In the genomic region with DNA sequence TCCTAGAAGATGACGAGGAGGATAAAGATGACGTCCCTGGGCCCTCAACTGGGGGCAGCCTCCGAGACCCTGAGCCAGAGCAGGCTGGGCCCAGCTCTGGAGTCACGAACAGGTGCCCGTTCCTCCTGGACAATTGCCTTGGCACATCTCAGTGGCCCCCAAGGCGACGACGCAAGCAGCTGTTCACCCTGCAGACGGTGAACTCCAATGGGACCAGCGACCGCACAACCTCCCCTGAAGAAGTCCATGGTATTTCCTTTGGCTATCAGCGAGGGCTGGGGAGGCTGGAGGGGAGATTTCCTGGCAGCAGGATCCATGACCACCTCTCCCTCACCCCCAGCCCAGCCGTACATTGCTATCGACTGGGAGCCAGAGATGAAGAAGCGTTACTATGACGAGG, we compare ENCODE assay signal across 29 cellular contexts.
"Had no signal": no experiment of that assay in that cellular context is flagged by ENCODE, and none has a peak within 500 bp of the region (broad histone marks: within the 10 kb centered on the region; RNA-seq: fewer than 3 reads in every experiment).

No MANE protein-coding gene starts in this region.

- H3K27ac ChIP-seq: esophagus squamous epithelium, neural progenitor cell, parathyroid adenoma, right lobe of liver, suprapubic skin, transverse colon, upper lobe of right lung, uterus had no signal

- H3K4me1 ChIP-seq: esophagus squamous epithelium, neural progenitor cell, parathyroid adenoma, right lobe of liver, suprapubic skin, transverse colon, upper lobe of right lung, uterus had no signal

- H3K27ac Mint-ChIP-seq: dendritic cell treated with granulocyte-macrophage colony-stimulating factor and Interleukin-4, amounts not matched to agents 40 ng/mL and 50 ng/mL, for 4 days; immature natural killer cell; memory B cell; mesothelial cell of epicardium; natural killer cell treated with Interleukin-12 subunit alpha and Interleukin-12 subunit beta and Interleukin-15 and Interleukin-18, amount 100 ng/mL, for 72 hours; neural progenitor cell; progenitor cell of endocrine pancreas; stimulated activated naive CD8-positive, alpha-beta T cell treated with anti-CD3 and anti-CD28 coated beads, Interleukin-15, amount 100 ng/mL, for 72 hours had no signal

- H3K9me3 ChIP-seq: esophagus squamous epithelium, mucosa of descending colon, right lobe of liver, suprapubic skin, transverse colon, upper lobe of right lung, uterus had no signal

- H3K4me3 Mint-ChIP-seq: dendritic cell treated with granulocyte-macrophage colony-stimulating factor and Interleukin-4, amounts not matched to agents 40 ng/mL and 50 ng/mL, for 4 days; immature natural killer cell; memory B cell; mesothelial cell of epicardium; natural killer cell treated with Interleukin-12 subunit alpha and Interleukin-12 subunit beta and Interleukin-15 and Interleukin-18, amount 100 ng/mL, for 72 hours; neural progenitor cell; stimulated activated naive CD8-positive, alpha-beta T cell treated with anti-CD3 and anti-CD28 coated beads, Interleukin-15, amount 100 ng/mL, for 72 hours had no signal

- H3K4me1 Mint-ChIP-seq: memory B cell, mesothelial cell of epicardium, neural progenitor cell had no signal

- H3K27me3 Mint-ChIP-seq: dendritic cell treated with granulocyte-macrophage colony-stimulating factor and Interleukin-4, amounts not matched to agents 40 ng/mL and 50 ng/mL, for 4 days; memory B cell; naive B cell; progenitor cell of endocrine pancreas; stimulated activated naive CD8-positive, alpha-beta T cell treated with anti-CD3 and anti-CD28 coated beads, Interleukin-15, amount 100 ng/mL, for 72 hours had no signal

- H3K27me3 ChIP-seq: esophagus squamous epithelium, neural progenitor cell, right lobe of liver, suprapubic skin, transverse colon, upper lobe of right lung, uterus had no signal

- H3K4me3 ChIP-seq: esophagus squamous epithelium, lung, mucosa of descending colon, neural progenitor cell, right lobe of liver, smooth muscle cell, suprapubic skin, transverse colon, upper lobe of right lung, uterus had no signal

- DNase-seq: effector memory CD4-positive, alpha-beta T cell; esophagus squamous epithelium; foreskin melanocyte; hypothalamus; immature natural killer cell; islet precursor cell; mucosa of descending colon; naive B cell; right lobe of liver; stimulated activated CD4-positive, alpha-beta T cell treated with anti-CD3 and anti-CD28 coated beads, Interleukin-12 subunit alpha, Interleukin-12 subunit beta, amount 100 ng/mL, for 4 hours; stimulated activated CD4-positive, alpha-beta T cell treated with anti-CD3 and anti-CD28 coated beads, Interleukin-1b, Interleukin-23, amount 100 ng/mL, for 48 hours; stimulated activated CD4-positive, alpha-beta T cell treated with anti-CD3 and anti-CD28 coated beads, Interleukin-4, amount 100 ng/mL, for 1 hour; stimulated activated CD8-positive, alpha-beta memory T cell treated with anti-CD3 and anti-CD28 coated beads, Interleukin-4, amount 100 ng/mL, for 48 hours; stimulated activated naive CD4-positive, alpha-beta T cell; stimulated activated naive CD8-positive, alpha-beta T cell treated with anti-CD3 and anti-CD28 coated beads, Interleukin-15, amount 100 ng/mL, for 72 hours; transverse colon; upper lobe of right lung; uterus had no signal

- H3K36me3 ChIP-seq: neural progenitor cell, transverse colon, uterus had no signal

- ATAC-seq: left lobe of liver; mucosa of descending colon; natural killer cell treated with Interleukin-12 subunit alpha and Interleukin-12 subunit beta and Interleukin-15 and Interleukin-18, amount 100 ng/mL, for 72 hours; right lobe of liver; stimulated activated naive CD8-positive, alpha-beta T cell treated with anti-CD3 and anti-CD28 coated beads, Interleukin-15, amount 100 ng/mL, for 72 hours; upper lobe of right lung had no signal

- H3K9me3 Mint-ChIP-seq: dendritic cell treated with granulocyte-macrophage colony-stimulating factor and Interleukin-4, amounts not matched to agents 40 ng/mL and 50 ng/mL, for 4 days; immature natural killer cell; memory B cell; mesothelial cell of epicardium; naive B cell; natural killer cell treated with Interleukin-12 subunit alpha and Interleukin-12 subunit beta and Interleukin-15 and Interleukin-18, amount 100 ng/mL, for 72 hours; neural progenitor cell; stimulated activated naive CD8-positive, alpha-beta T cell treated with anti-CD3 and anti-CD28 coated beads, Interleukin-15, amount 100 ng/mL, for 72 hours had no signal
